In genomic region chr4:123234966-123235365, GRCh38 we compare ENCODE assay signal across 1 cellular context.
TF ChIP-seq lines count a peak whose summit lies in the region.

No MANE protein-coding gene starts in this region.

TF ChIP-seq in SK-N-SH, 30 proteins besides CTCF, POLR2A, EP300 and RAD21 (continued from another document):
- no peak for TF ChIP-seq ZBTB33 (IDR thresholded peaks at IDR 0.05; ENCODE audit: borderline replicate concordance, low read depth)
- no peak for TF ChIP-seq GABPA (IDR thresholded peaks at IDR 0.05; ENCODE audit: low read depth)
TF ChIP-seq in SK-N-SH: peak in this region for 0.
